ENCODE assay signal across 8 cellular contexts in the genomic region with DNA sequence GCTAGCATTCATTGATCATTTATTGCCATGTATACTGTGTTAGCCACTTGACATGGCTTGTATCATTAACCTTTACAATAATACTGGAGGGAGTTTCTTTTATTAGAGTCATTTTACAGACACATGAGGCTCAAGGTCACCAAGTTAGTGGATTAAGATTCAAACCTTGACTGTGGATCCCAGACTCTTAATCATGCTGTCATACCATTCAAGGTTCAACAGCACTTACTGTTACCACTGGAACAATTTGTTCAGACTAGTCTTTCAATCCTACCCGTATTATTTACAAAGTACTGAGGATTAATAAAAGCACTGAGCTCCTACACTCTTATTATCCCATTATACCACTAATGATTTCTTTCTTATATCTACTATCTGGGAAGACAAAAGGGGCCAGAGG. TPM values are rescaled to one million over a fixed set of nuclear protein-coding genes. Genes with fewer than 3 reads are reported as not detected.
DNase-seq lines count a peak whose midpoint lies in the region; ATAC-seq and TF ChIP-seq lines count a peak whose summit lies in the region.

No MANE protein-coding gene starts in this region.

- TF ChIP-seq POLR2A in HCT116 (IDR thresholded peaks at IDR 0.05; ENCODE audit: borderline replicate concordance, extremely low read depth, insufficient read depth, insufficient read length) (no peak), spleen (IDR thresholded peaks at IDR 0.05) (no peak)

- RAD21 ChIA-PET in HCT116 (lab: Charles Lee; ENCODE audit: low non-redundant PET in 1 of 2, low total read pairs in 2 of 2, uncharacterized antibody in 2 of 2, unreplicated experiment in 2 of 2), result no interaction called here

- peaks cover 12 to 29% of the 10 kb centered on the region in 2 experiments for H3K36me3 ChIP-seq in HCT116 (ENCODE audit: control insufficient read depth in 1 of 2, insufficient read depth in 2 of 2, low read length in 2 of 2)
- peaks cover 24% of the 10 kb centered on the region for H3K36me3 ChIP-seq in right atrium auricular region
- peaks cover 0 to 44% (median 36%) of the 10 kb centered on the region in 6 donors for H3K36me3 ChIP-seq in spleen

- H3K4me1 ChIP-seq in HCT116 (ENCODE audit: control insufficient read depth in 1 of 2, insufficient read depth in 2 of 2, low read length in 2 of 2), result peaks cover 3 to 14% of the 10 kb centered on the region in 2 experiments; a peak in 3 of 4 replicates
- H3K4me1 ChIP-seq in right atrium auricular region, result peaks cover 0 to 31% of the 10 kb centered on the region in 2 donors
- H3K4me1 ChIP-seq in spleen, result peaks cover 12 to 55% (median 30%) of the 10 kb centered on the region in 6 donors

- BruUV-seq in HCT116 (replicated peaks; lab: Mats Ljungman, UMichigan), result no TSS peak

- peaks cover 21% of the 10 kb centered on the region for H3K79me2 ChIP-seq in HCT116 (ENCODE audit: insufficient read depth, low read length)

- no peaks in the 10 kb centered on the region for H3K9me2 ChIP-seq in HCT116 (ENCODE audit: insufficient read depth)

- TF ChIP-seq RAD21 in HCT116 (IDR thresholded peaks at IDR 0.05; ENCODE audit: low read depth), result no peak

- TF ChIP-seq CTCF in HCT116 (IDR thresholded peaks at IDR 0.05 in 2 of 3, conservative IDR thresholded peaks at IDR 0.05 in 1 of 3; ENCODE audit: borderline replicate concordance in 1 of 3, insufficient read depth in 1 of 3, low read depth in 2 of 3, low read length in 2 of 3), result no peak
- TF ChIP-seq CTCF in WI38 (IDR thresholded peaks at IDR 0.05; ENCODE audit: low read depth, low read length), result no peak
- no peak for TF ChIP-seq CTCF in right atrium auricular region (IDR thresholded peaks at IDR 0.05)
- no peak for TF ChIP-seq CTCF in spleen (IDR thresholded peaks at IDR 0.05 in 8 of 11, conservative IDR thresholded peaks at IDR 0.05 in 3 of 11)
- no peak for TF ChIP-seq CTCF in GM20000 (IDR thresholded peaks at IDR 0.05; ENCODE audit: extremely low read depth, missing control alignments)

- intact Hi-C loops in HCT116 (cut with micrococcal nuclease) (loop anchor here (10.0 kb wide), 2 partner anchors 211 to 641 kb away; a partner anchor contains a TSS), spleen (cut with DNase I; ENCODE audit: low total_unique reads) (no loop called here)

- POLR2A ChIA-PET in HCT116 (lab: Charles Lee), result interaction anchor here (1.8 kb wide), 1 partner anchor 212 kb away, joined by 3 read pairs; no protein-coding TSS in a partner anchor

- CTCF ChIA-PET in HCT116 (lab: Charles Lee), result no interaction called here

- H3K9me3 ChIP-seq in HCT116 (ENCODE audit: control insufficient read depth in 1 of 2, insufficient read depth in 1 of 2, low read depth in 1 of 2, low read length in 2 of 2), result no peaks in the 10 kb centered on the region
- H3K9me3 ChIP-seq in right atrium auricular region, result no peaks in the 10 kb centered on the region
- no peaks in the 10 kb centered on the region for H3K9me3 ChIP-seq in spleen

- no peaks in the 10 kb centered on the region for H3K27me3 ChIP-seq in HCT116 (ENCODE audit: insufficient read depth, low read length)
- H3K27me3 ChIP-seq in right atrium auricular region, result no peaks in the 10 kb centered on the region
- H3K27me3 ChIP-seq in spleen (replicated peaks in 1 of 7), result no peaks in the 10 kb centered on the region

- no peak overlapping the region for H2AFZ ChIP-seq in HCT116 (ENCODE audit: low read depth, low read length, poor library complexity, severe bottlenecking)

- WGBS in spleen, 5 donors, result 38 to 73% (median 56%) methylated on average over 1 of the region's 1 CpG

- H3K4me3 ChIP-seq in HCT116 (replicated peaks in 1 of 2; ENCODE audit: low read depth in 1 of 2, low read length in 2 of 2), result peak overlapping the region; percentile 74 to 87
- peak overlapping the region; percentile 73 for H3K4me3 ChIP-seq in WI38 (ENCODE audit: low read depth, low read length)
- peak overlapping the region; percentile 77 to 84 for H3K4me3 ChIP-seq in right atrium auricular region
- H3K4me3 ChIP-seq in spleen, result peak overlapping the region in 7 of 8 donors; percentile 61 to 85 (median 72)

- no peaks in the 10 kb centered on the region for H4K20me1 ChIP-seq in HCT116 (ENCODE audit: insufficient read depth)

- peak overlapping the region; percentile 62 for H3K9ac ChIP-seq in HCT116 (ENCODE audit: low read length)

- no peak for DNase-seq in HCT116 (ENCODE audit: low read depth, low spot score)
- DNase-seq in right atrium auricular region (ENCODE audit: low spot score), result no peak
- no peak for DNase-seq in spleen
- DNase-seq in GM20000 (ENCODE audit: low spot score), result no peak

- H3K27ac ChIP-seq in HCT116 (ENCODE audit: low read depth, low read length) (no peak overlapping the region), right atrium auricular region (peak overlapping the region; percentile 98), spleen (peak overlapping the region; percentile 69 to 99 (median 96))

- ATAC-seq in HCT116 (no peak), GM21786 (IDR thresholded peaks at IDR 0.05; ENCODE audit: unreplicated experiment) (no peak), HG02852 (IDR thresholded peaks at IDR 0.05; ENCODE audit: unreplicated experiment) (no peak), GM19035 (IDR thresholded peaks at IDR 0.05; ENCODE audit: unreplicated experiment) (no peak)

- peak overlapping the region; percentile 93 for H3K4me2 ChIP-seq in HCT116 (ENCODE audit: low read length)

TF ChIP-seq in HCT116, 20 proteins besides CTCF, POLR2A, EP300 and RAD21:
- TF ChIP-seq, protein P1, sequence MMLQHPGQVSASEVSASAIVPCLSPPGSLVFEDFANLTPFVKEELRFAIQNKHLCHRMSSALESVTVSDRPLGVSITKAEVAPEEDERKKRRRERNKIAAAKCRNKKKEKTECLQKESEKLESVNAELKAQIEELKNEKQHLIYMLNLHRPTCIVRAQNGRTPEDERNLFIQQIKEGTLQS (IDR thresholded peaks at IDR 0.05), result no peak
- TF ChIP-seq POLR2AphosphoS5 (IDR thresholded peaks at IDR 0.05; ENCODE audit: low read depth, low read length) (no peak), YY1 (IDR thresholded peaks at IDR 0.05; ENCODE audit: extremely low read depth, insufficient replicate concordance, low read depth, low read length) (no peak), ZFX (IDR thresholded peaks at IDR 0.05) (no peak), SP1 (IDR thresholded peaks at IDR 0.05; ENCODE audit: low read depth) (no peak), ZNF274 (IDR thresholded peaks at IDR 0.05; ENCODE audit: low read depth, low read length) (no peak), EGR1 (IDR thresholded peaks at IDR 0.05; ENCODE audit: low read depth) (no peak), ELF1 (IDR thresholded peaks at IDR 0.05; ENCODE audit: borderline replicate concordance, low read depth) (no peak), FOSL1 (IDR thresholded peaks at IDR 0.05; ENCODE audit: low read depth) (no peak), EZH2phosphoT487 (IDR thresholded peaks at IDR 0.05; ENCODE audit: borderline replicate concordance) (no peak), SRF (IDR thresholded peaks at IDR 0.05; ENCODE audit: low read depth) (no peak), TCF7L2 (IDR thresholded peaks at IDR 0.05; ENCODE audit: borderline replicate concordance, extremely low read depth, insufficient read depth, insufficient read length) (no peak), CEBPB (IDR thresholded peaks at IDR 0.05; ENCODE audit: low read depth) (no peak), EZH2 (IDR thresholded peaks at IDR 0.05) (no peak), SIN3A (IDR thresholded peaks at IDR 0.05; ENCODE audit: low read depth) (no peak), CBX3 (IDR thresholded peaks at IDR 0.05; ENCODE audit: low read depth) (no peak), JUND (IDR thresholded peaks at IDR 0.05) (no peak)
- TF ChIP-seq, protein P2, sequence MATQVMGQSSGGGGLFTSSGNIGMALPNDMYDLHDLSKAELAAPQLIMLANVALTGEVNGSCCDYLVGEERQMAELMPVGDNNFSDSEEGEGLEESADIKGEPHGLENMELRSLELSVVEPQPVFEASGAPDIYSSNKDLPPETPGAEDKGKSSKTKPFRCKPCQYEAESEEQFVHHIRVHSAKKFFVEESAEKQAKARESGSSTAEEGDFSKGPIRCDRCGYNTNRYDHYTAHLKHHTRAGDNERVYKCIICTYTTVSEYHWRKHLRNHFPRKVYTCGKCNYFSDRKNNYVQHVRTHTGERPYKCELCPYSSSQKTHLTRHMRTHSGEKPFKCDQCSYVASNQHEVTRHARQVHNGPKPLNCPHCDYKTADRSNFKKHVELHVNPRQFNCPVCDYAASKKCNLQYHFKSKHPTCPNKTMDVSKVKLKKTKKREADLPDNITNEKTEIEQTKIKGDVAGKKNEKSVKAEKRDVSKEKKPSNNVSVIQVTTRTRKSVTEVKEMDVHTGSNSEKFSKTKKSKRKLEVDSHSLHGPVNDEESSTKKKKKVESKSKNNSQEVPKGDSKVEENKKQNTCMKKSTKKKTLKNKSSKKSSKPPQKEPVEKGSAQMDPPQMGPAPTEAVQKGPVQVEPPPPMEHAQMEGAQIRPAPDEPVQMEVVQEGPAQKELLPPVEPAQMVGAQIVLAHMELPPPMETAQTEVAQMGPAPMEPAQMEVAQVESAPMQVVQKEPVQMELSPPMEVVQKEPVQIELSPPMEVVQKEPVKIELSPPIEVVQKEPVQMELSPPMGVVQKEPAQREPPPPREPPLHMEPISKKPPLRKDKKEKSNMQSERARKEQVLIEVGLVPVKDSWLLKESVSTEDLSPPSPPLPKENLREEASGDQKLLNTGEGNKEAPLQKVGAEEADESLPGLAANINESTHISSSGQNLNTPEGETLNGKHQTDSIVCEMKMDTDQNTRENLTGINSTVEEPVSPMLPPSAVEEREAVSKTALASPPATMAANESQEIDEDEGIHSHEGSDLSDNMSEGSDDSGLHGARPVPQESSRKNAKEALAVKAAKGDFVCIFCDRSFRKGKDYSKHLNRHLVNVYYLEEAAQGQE (IDR thresholded peaks at IDR 0.05; ENCODE audit: low read depth), result no peak
- TF ChIP-seq, protein P3, sequence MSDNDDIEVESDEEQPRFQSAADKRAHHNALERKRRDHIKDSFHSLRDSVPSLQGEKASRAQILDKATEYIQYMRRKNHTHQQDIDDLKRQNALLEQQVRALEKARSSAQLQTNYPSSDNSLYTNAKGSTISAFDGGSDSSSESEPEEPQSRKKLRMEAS (IDR thresholded peaks at IDR 0.05), result no peak

RNA-seq across cellular contexts. Expression of a gene that starts 1.2 kb away (rescaled TPM):
- total RNA-seq in HCT116 (2021; ENCODE audit: unreplicated experiment) (51.6 TPM), right atrium auricular region (10 to 100 TPM; 75.8 to 93.9 TPM), spleen (10 to 100 TPM; 30.4 to 58.5 (median 38.4) TPM)
- 62.7 and 89.9 TPM in 2 replicates for polyA plus RNA-seq in HCT116 (2012)
- 100 to 1,000 TPM in 2 of 3 donors, 10 to 100 TPM in 1; 97.4 to 136 (median 115) TPM for polyA plus RNA-seq in spleen

RNA-seq across cellular contexts. Expression of a gene that starts 15.6 kb away (rescaled TPM):
- total RNA-seq in HCT116 (2021; ENCODE audit: unreplicated experiment) (1.6 TPM), right atrium auricular region (100 to 1,000 TPM; 679 to 853 TPM), spleen (1 to 10 TPM; 4.8 to 9.8 (median 6.9) TPM)
- polyA plus RNA-seq in HCT116 (2012), result 0.60 and 0.99 TPM in 2 replicates
- polyA plus RNA-seq in spleen, result 1 to 10 TPM; 3.1 to 8.3 (median 7.0) TPM

RNA-seq across cellular contexts. Expression of a gene that starts 26.8 kb away (rescaled TPM):
- total RNA-seq in HCT116 (2021; ENCODE audit: unreplicated experiment) (0.96 TPM), right atrium auricular region (1 to 10 TPM; 1.5 to 3.1 TPM), spleen (100 to 1,000 TPM in 1 of 7 donors, 10 to 100 TPM in 6; 30.2 to 141 (median 68.2) TPM)
- polyA plus RNA-seq in HCT116 (2012), result 0.05 and 0.36 TPM in 2 replicates
- polyA plus RNA-seq in spleen, result 10 to 100 TPM; 11.0 to 33.7 (median 24.2) TPM

Comparison
In these comparisons a context has a peak if more than half of its experiments do, and no peak if none do; other contexts are left out.
1. RNA of a gene that starts 15.6 kb away (total RNA-seq): 679 to 853 TPM in right atrium auricular region; 4.8 to 9.8 TPM in spleen and 1.6 TPM in HCT116 (single experiment); every median in the first group is over 10 times any median in the second.
2. RNA of a gene that starts 26.8 kb away (total RNA-seq): 30.2 to 141 TPM in spleen; 1.5 to 3.1 TPM in right atrium auricular region and 0.96 TPM in HCT116 (single experiment); every median in the first group is over 4 times any median in the second.
3. Peak in every context shown above with its lines, with median percentiles within 50 percentile points of each other: H3K4me3 ChIP-seq.